In genomic region chr1:202135221-202135721, GRCh38 we compare ENCODE assay signal across 1 cellular context.
TF ChIP-seq lines count a peak whose summit lies in the region.

No MANE protein-coding gene starts in this region.

TF ChIP-seq in GM23338, 12 proteins besides CTCF, POLR2A, EP300 and RAD21 (continued from another document):
- TF ChIP-seq ZNF462 (CRISPR knock-in tag; IDR thresholded peaks at IDR 0.05) (no peak), EZH2phosphoT487 (IDR thresholded peaks at IDR 0.05; ENCODE audit: unreplicated experiment) (no peak), ZNF331 (CRISPR knock-in tag; IDR thresholded peaks at IDR 0.05; ENCODE audit: low read depth) (no peak), ETS1 (IDR thresholded peaks at IDR 0.05) (no peak), JUNB (IDR thresholded peaks at IDR 0.05; ENCODE audit: unreplicated experiment) (no peak), NANOG (IDR thresholded peaks at IDR 0.05; ENCODE audit: borderline replicate concordance) (no peak), STAT1 (IDR thresholded peaks at IDR 0.05; ENCODE audit: unreplicated experiment) (no peak)
